ENCODE assay signal across 8 cellular contexts in genomic region chr5:53481887-53482716, GRCh38. TPM values are rescaled to one million over a fixed set of nuclear protein-coding genes. Genes with fewer than 3 reads are reported as not detected.
DNase-seq lines count a peak whose midpoint lies in the region; ATAC-seq, FAIRE-seq and TF ChIP-seq lines count a peak whose summit lies in the region.

No MANE protein-coding gene starts in this region.

- FAIRE-seq in K562 (lab: Jason Lieb, UNC) (no peak), small intestine (lab: Jason Lieb, UNC) (no peak)

- H3K4me2 ChIP-seq in DOHH2 (ENCODE audit: low read length) = peak overlapping the region; percentile 48
- peak overlapping the region; percentile 44 for H3K4me2 ChIP-seq in K562 (ENCODE audit: insufficient read depth, low read length)

- H4K20me1 ChIP-seq in DOHH2 (ENCODE audit: control insufficient read depth, insufficient read depth, low read depth, low read length) = no peaks in the 10 kb centered on the region
- peaks cover 12% of the 10 kb centered on the region for H4K20me1 ChIP-seq in K562 (replicated peaks; ENCODE audit: control insufficient read depth, insufficient read depth, low read length)

- no peak for TF ChIP-seq POLR2A in K562 (conservative IDR thresholded peaks at IDR 0.05)

- H3K9me2 ChIP-seq in DOHH2 (replicated peaks; ENCODE audit: control insufficient read depth, low read length) = no peaks in the 10 kb centered on the region

- H3K9me3 ChIP-seq in DOHH2 (ENCODE audit: control insufficient read depth, insufficient read depth, low read length) = no peaks in the 10 kb centered on the region
- H3K9me3 ChIP-seq in K562 (replicated peaks; ENCODE audit: control insufficient read depth, insufficient read depth, low read depth, low read length) = no peaks in the 10 kb centered on the region
- no peaks in the 10 kb centered on the region for H3K9me3 ChIP-seq in small intestine (ENCODE audit: control insufficient read depth, low read depth)

- H3K27ac ChIP-seq in DOHH2 (ENCODE audit: low read depth, low read length) = no peak overlapping the region
- no peak overlapping the region for H3K27ac ChIP-seq in K562 (ENCODE audit: extremely low read depth, low read depth, low read length)
- H3K27ac ChIP-seq in small intestine (ENCODE audit: low read depth in 1 of 2, low read length in 1 of 2) = peak overlapping the region in 1 of 2 donors; percentile 40

- H3K79me2 ChIP-seq in DOHH2 (ENCODE audit: control insufficient read depth, low read length) (no peaks in the 10 kb centered on the region), K562 (ENCODE audit: control insufficient read depth, insufficient read depth, low read length) (no peaks in the 10 kb centered on the region)

- H3K36me3 ChIP-seq in DOHH2 (ENCODE audit: control insufficient read depth, low read length) (no peaks in the 10 kb centered on the region), K562 (ENCODE audit: control insufficient read depth, insufficient read depth, low read length) (no peaks in the 10 kb centered on the region), small intestine (ENCODE audit: control insufficient read depth in 2 of 2, insufficient read depth in 2 of 2, low read length in 2 of 2) (no peaks in the 10 kb centered on the region)

- H3K9ac ChIP-seq in K562 (ENCODE audit: insufficient read depth in 1 of 2, low read depth in 2 of 2, low read length in 2 of 2) = peak overlapping the region in 1 of 2 experiments; percentile 53; a peak in 1 of 4 replicates

- TF ChIP-seq EP300 in K562 (IDR thresholded peaks at IDR 0.05; ENCODE audit: low read length) = no peak

- peak; percentile 58 for DNase-seq in HPDE6-E6E7 (ENCODE audit: extremely low spot score)
- peak; percentile 51 for DNase-seq in SW480 (ENCODE audit: low spot score)
- peak; percentile 28 to 56 (median 34) for DNase-seq in K562 (ENCODE audit: extremely low read depth in 1 of 4, low spot score in 3 of 4)
- peak; percentile 65 for DNase-seq in iPS-NIHi11 (ENCODE audit: low spot score)
- peak; percentile 52 for DNase-seq in small intestine
- no peak for DNase-seq in middle frontal gyrus (ENCODE audit: extremely low spot score, low spot score)

- H3K4me1 ChIP-seq in DOHH2 (ENCODE audit: control insufficient read depth, low read length) (peaks cover 13% of the 10 kb centered on the region), K562 (replicated peaks in 1 of 2; ENCODE audit: control insufficient read depth in 2 of 2, insufficient read depth in 2 of 2, low read length in 2 of 2) (peaks cover 0 to 30% of the 10 kb centered on the region in 2 experiments; a peak in 2 of 5 replicates), small intestine (ENCODE audit: control insufficient read depth in 2 of 2, insufficient read depth in 1 of 2, low read depth in 1 of 2, low read length in 1 of 2) (no peaks in the 10 kb centered on the region)

- no TSS peak for BruUV-seq in K562 (replicated peaks; lab: Mats Ljungman, UMichigan)

- H3K27me3 ChIP-seq in DOHH2 (ENCODE audit: control insufficient read depth, low read length) (peaks cover 61% of the 10 kb centered on the region), K562 (ENCODE audit: control insufficient read depth in 2 of 2, insufficient read depth in 2 of 2, low read length in 2 of 2) (peaks cover 33 to 38% of the 10 kb centered on the region in 2 experiments), small intestine (ENCODE audit: control insufficient read depth in 2 of 2, insufficient read depth in 2 of 2, low read length in 2 of 2) (peaks cover 3 to 6% of the 10 kb centered on the region in 2 donors)

- POLR2A ChIA-PET in K562 (lab: Yijun Ruan, JAX) = interaction anchor here (0.6 to 1.1 kb wide), 4 partner anchors 46 to 745 kb away, joined by 3 read pairs; no protein-coding TSS in a partner anchor

- H3F3A ChIP-seq in DOHH2 (ENCODE audit: control insufficient read depth, insufficient read depth) = no peaks in the 10 kb centered on the region

- in situ Hi-C loops in K562 (cut with MboI) = no loop called here

- no peaks in the 10 kb centered on the region for H3K9me1 ChIP-seq in K562 (ENCODE audit: control insufficient read depth, insufficient read depth, low read length)

- peak overlapping the region; percentile 54; the same call in 1 of the 2 replicates for H2AFZ ChIP-seq in K562 (ENCODE audit: low read depth, low read length)

- CTCF ChIA-PET in K562 (lab: Yijun Ruan, JAX; ENCODE audit: low intra/inter-chr PET ratio) = interaction anchor here (0.6 to 0.7 kb wide), 2 partner anchors 199 to 583 kb away, joined by 3 to 4 read pairs; no protein-coding TSS in a partner anchor

- intact Hi-C loops in K562 (cut with micrococcal nuclease) = loop anchor here (5.0 kb wide), 2 partner anchors 580 to 735 kb away; no protein-coding TSS in a partner anchor

- TF ChIP-seq CTCF in DOHH2 (IDR thresholded peaks at IDR 0.05; ENCODE audit: low read depth, low read length, poor library complexity, severe bottlenecking) (no peak), K562 (IDR thresholded peaks at IDR 0.05 in 2 of 3, conservative IDR thresholded peaks at IDR 0.05 in 1 of 3; ENCODE audit: insufficient read depth in 2 of 3, low read depth in 1 of 3, low read length in 3 of 3) (no peak)

- peak overlapping the region; percentile 44 for H3K4me3 ChIP-seq in DOHH2 (ENCODE audit: low read length)
- 0 out of 2 replicates have a peak overlapping the region, but pooled peaks have one; percentile 8 for H3K4me3 ChIP-seq in K562
- peak overlapping the region; percentile 4 to 65 for H3K4me3 ChIP-seq in small intestine (ENCODE audit: low read depth in 1 of 2, low read length in 2 of 2)

- TF ChIP-seq RAD21 in K562 (CRISPR knock-in tag; conservative IDR thresholded peaks at IDR 0.05 in 1 of 2, IDR thresholded peaks at IDR 0.05 in 1 of 2) = no peak; a peak in 2 of 4 replicates

- 4% methylated on average over 32 of the region's 36 CpGs for WGBS in K562 (ENCODE audit: insufficient coverage, low coverage, missing lambda C conversion rate)
- WGBS in small intestine, 3 donors = 0 to 1% (median 1%) methylated on average over 36 of the region's 36 CpGs

- ATAC-seq in GM21367 (IDR thresholded peaks at IDR 0.05; ENCODE audit: unreplicated experiment) = peak; percentile 76
- peak; percentile 86 for ATAC-seq in K562

TF ChIP-seq in K562, 482 proteins besides CTCF, POLR2A, EP300 and RAD21 (continues in another document):
- TF ChIP-seq ZNF274 (IDR thresholded peaks at IDR 0.05; ENCODE audit: borderline replicate concordance, low read depth, low read length) (no peak), SRSF3 (IDR thresholded peaks at IDR 0.05; ENCODE audit: insufficient read depth, low read length) (no peak), ARID1B (IDR thresholded peaks at IDR 0.05) (no peak), DACH1 (IDR thresholded peaks at IDR 0.05; ENCODE audit: partially characterized antibody) (no peak), RBM15 (IDR thresholded peaks at IDR 0.05; ENCODE audit: insufficient read depth, low read length) (no peak), ASH1L (IDR thresholded peaks at IDR 0.05; ENCODE audit: borderline replicate concordance, low read depth, partially characterized antibody) (no peak), CTCFL (IDR thresholded peaks at IDR 0.05; ENCODE audit: borderline replicate concordance, insufficient read depth, low read depth, low read length, poor library complexity, severe bottlenecking) (no peak), CEBPG (CRISPR knock-in tag; IDR thresholded peaks at IDR 0.05) (peak; percentile 69), CEBPG (tag; conservative IDR thresholded peaks at IDR 0.05 in 1 of 2, IDR thresholded peaks at IDR 0.05 in 1 of 2) (peak; percentile 58 to 87; a peak in 3 of 4 replicates)

RNA-seq across cellular contexts. Expression of gene FST, which starts 1.7 kb away (rescaled TPM):
- not detected in 2 replicates for total RNA-seq in K562 (2011; cell fraction: chromatin; rRNA removed; ENCODE audit: low replicate concordance)
- total RNA-seq in K562 (2011; cell fraction: nucleolus; rRNA removed) = not detected in 2 replicates
- not detected in 2 replicates for total RNA-seq in K562 (2011; cell fraction: nucleoplasm; rRNA removed)
- total RNA-seq in K562 (2014; rRNA removed) (not detected in 2 replicates), K562 (2014; rRNA removed; fragmentation: Illumina TruSeq; extraction: Trizol) (not detected in 2 replicates), K562 (2015; rRNA removed; fragmentation: Illumina TruSeq; extraction: Trizol) (not detected in 2 replicates), K562 (2021) (0.25 and 0.27 TPM in 2 replicates)
- polyA plus RNA-seq in K562 (2011; rRNA removed) (0.03 and 0.07 TPM in 2 replicates), K562 (2014; fragmentation: Illumina TruSeq; extraction: Trizol) (not detected in 2 replicates), K562 (2014; fragmentation: Nextera tagmentation; extraction: Ambion mirVana) (not detected), K562 (2014; rRNA removed) (not detected in 2 replicates), small intestine (1 to 10 TPM in 1 of 3 donors, under 1 TPM in 1, not detected in 1; 0.54 to 6.0 TPM)
- polyA plus RNA-seq in K562 (2011; cell fraction: cytosol; rRNA removed) = 0.01 TPM in 1 of 2 replicates, not detected in the other
- polyA plus RNA-seq in K562 (2011; cell fraction: nucleus; rRNA removed) = 0.18 TPM in 1 of 2 replicates, not detected in the other
- polyA plus RNA-seq in K562 (2012) = not detected in 2 replicates
- not detected in 2 replicates for polyA minus RNA-seq in K562 (2011; rRNA and poly(A)+ RNA removed)
- not detected in 2 replicates for polyA minus RNA-seq in K562 (2011; cell fraction: cytosol; rRNA and poly(A)+ RNA removed)
- polyA minus RNA-seq in K562 (2011; cell fraction: nucleus; rRNA and poly(A)+ RNA removed) = not detected in 2 replicates
